Comparison of ENCODE assay signal across 13 cellular contexts in the genomic region with DNA sequence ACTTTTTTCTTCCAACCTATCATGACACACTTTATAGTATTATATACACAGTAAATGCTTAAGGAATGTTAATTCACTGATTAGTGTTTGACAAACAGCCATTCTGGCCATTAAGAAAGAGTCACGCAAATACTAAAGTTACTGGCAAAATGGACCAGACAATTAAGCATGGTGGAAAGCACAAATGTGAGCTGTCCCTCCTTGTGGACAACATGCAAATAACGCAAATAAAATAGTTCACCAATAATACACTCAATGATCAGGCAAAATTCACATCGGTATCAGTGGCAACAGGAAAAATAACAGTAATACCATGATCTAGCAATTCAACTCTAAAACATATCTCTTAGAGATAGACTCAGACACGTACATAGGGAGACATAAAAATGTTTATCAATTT.
DNase-seq lines count a peak whose midpoint lies in the region; TF ChIP-seq lines count a peak whose summit lies in the region.
"Had no signal": no experiment of that assay in that cellular context is flagged by ENCODE, and none has a peak within 500 bp of the region (broad histone marks: within the 10 kb centered on the region; RNA-seq: fewer than 3 reads in every experiment).

No MANE protein-coding gene starts in this region.

- TF ChIP-seq CTCF in HFFc6 (IDR thresholded peaks at IDR 0.05) (peak; percentile 52), fibroblast of villous mesenchyme (IDR thresholded peaks at IDR 0.05; ENCODE audit: insufficient read depth, low read depth, low read length) (peak; percentile 12), type B pancreatic cell (conservative IDR thresholded peaks at IDR 0.05) (peak; percentile 51)

- H3K27ac Mint-ChIP-seq in HFFc6 (no peak overlapping the region), type B pancreatic cell (no peak overlapping the region)
- H3K27ac Mint-ChIP-seq: CD8-positive, alpha-beta memory T cell had no signal

- DNase-seq in ELR (ENCODE audit: low read depth) (peak; percentile 32), HFFc6 (no peak), fibroblast of villous mesenchyme (ENCODE audit: low read depth) (no peak), type B pancreatic cell (ENCODE audit: extremely low spot score, unreplicated experiment) (no peak), T1000 (lab: John Stamatoyannopoulos, UW) (no peak), NCI-H2029 (lab: John Stamatoyannopoulos, UW) (no peak), DMS53 treated with DMSO at 0.1 percent for 48 hours (lab: John Stamatoyannopoulos, UW; ENCODE audit: unreplicated experiment) (no peak)
- DNase-seq: AML-193; Caco-2; CD8-positive, alpha-beta memory T cell; HCEC 1CT had no signal

- H3K36me3 Mint-ChIP-seq in HFFc6 (ENCODE audit: low read depth): no peaks in the 10 kb centered on the region
- H3K36me3 Mint-ChIP-seq in type B pancreatic cell: peaks cover 3% of the 10 kb centered on the region

- H3K27me3 Mint-ChIP-seq in HFFc6 (ENCODE audit: insufficient read depth) (no peaks in the 10 kb centered on the region; the same call in 1 of the 2 replicates), type B pancreatic cell (no peaks in the 10 kb centered on the region)
- H3K27me3 Mint-ChIP-seq: CD8-positive, alpha-beta memory T cell had no signal

- H3K9me3 Mint-ChIP-seq in HFFc6 (no peaks in the 10 kb centered on the region), type B pancreatic cell (no peaks in the 10 kb centered on the region)

- no peak overlapping the region for H3K4me3 Mint-ChIP-seq in HFFc6
- no peak overlapping the region for H3K4me3 Mint-ChIP-seq in type B pancreatic cell
- H3K4me3 Mint-ChIP-seq: CD8-positive, alpha-beta memory T cell had no signal

- H3K4me1 Mint-ChIP-seq in HFFc6 (ENCODE audit: low read depth) (peaks cover 27% of the 10 kb centered on the region), type B pancreatic cell (ENCODE audit: unreplicated experiment) (peaks cover 5% of the 10 kb centered on the region)
- H3K4me1 Mint-ChIP-seq: CD8-positive, alpha-beta memory T cell had no signal

- no peak overlapping the region for H3K4me3 ChIP-seq in fibroblast of villous mesenchyme (ENCODE audit: low read depth, low read length)
- H3K4me3 ChIP-seq: BLaER1, K562 had no signal
